In genomic region chr19:42217522-42218442, GRCh38 we compare ENCODE assay signal across 8 cellular contexts. TPM values are rescaled to one million over a fixed set of nuclear protein-coding genes. Genes with fewer than 3 reads are reported as not detected.
A peak's percentile ranks its signal among the peaks of the same experiment; 100 is the strongest.
DNase-seq lines count a peak whose midpoint lies in the region; ATAC-seq, FAIRE-seq and TF ChIP-seq lines count a peak whose summit lies in the region.

TSS of gene DEDD2 (minus strand) at chr19:42217677. CDS start at chr19:42217007, 670 bp downstream.

- no peaks in the 10 kb centered on the region for H3K9me3 Mint-ChIP-seq in progenitor cell of endocrine pancreas (ENCODE audit: low read depth)

- peak; percentile 97 for DNase-seq in GM12891 (ENCODE audit: insufficient read length, low spot score)
- DNase-seq in NCI-H146 treated with DMSO at 0.1 percent for 48 hours (lab: John Stamatoyannopoulos, UW; ENCODE audit: unreplicated experiment): peak; percentile 95
- DNase-seq in amniotic epithelial cell (ENCODE audit: low read depth): peak; percentile 89
- DNase-seq in heart right ventricle: peak; percentile 96 to 99
- peak; percentile 99 for DNase-seq in progenitor cell of endocrine pancreas (ENCODE audit: low spot score, unreplicated experiment)
- DNase-seq in ureter (ENCODE audit: low spot score): peak; percentile 99

- peak within 1 kb of the TSS; percentile 70 to 97 (median 78) for H3K4me3 ChIP-seq in heart right ventricle

- WGBS in heart right ventricle, 2 donors: 17 to 19% methylated on average over 56 of the region's 56 CpGs

- H3K36me3 ChIP-seq in heart right ventricle: peaks cover 0 to 30% (median 13%) of the 10 kb centered on the region in 9 donors

- TF ChIP-seq CTCF in heart right ventricle (IDR thresholded peaks at IDR 0.05) (peak in 1 of 9 donors; percentile 10), progenitor cell of endocrine pancreas (IDR thresholded peaks at IDR 0.05; ENCODE audit: unreplicated experiment) (no peak)

- TF ChIP-seq POLR2A in GM12891 (IDR thresholded peaks at IDR 0.05; ENCODE audit: low read depth, low read length): no peak

- H3K36me3 Mint-ChIP-seq in progenitor cell of endocrine pancreas (ENCODE audit: insufficient read depth): peaks cover 9% of the 10 kb centered on the region

- H3K27ac Mint-ChIP-seq in progenitor cell of endocrine pancreas: peak within 1 kb of the TSS; percentile 98

- H3K9me3 ChIP-seq in heart right ventricle: no peaks in the 10 kb centered on the region

- no peaks in the 10 kb centered on the region for H3K27me3 ChIP-seq in heart right ventricle

- H3K4me1 Mint-ChIP-seq in progenitor cell of endocrine pancreas (ENCODE audit: low read depth): peaks cover 34% of the 10 kb centered on the region

- intact Hi-C loops in T-helper 1 cell treated with Interleukin-12 subunit alpha and Interleukin-12 subunit beta and Interleukin-4 antibody, amounts not matched to agents 30 ng/mL and 1 ng/mL, for 36 hours (cut with micrococcal nuclease): loop anchor here (1.0 to 2.0 kb wide), 7 partner anchors 18 to 206 kb away; partner anchors contain the start of genes PAFAH1B3 and PRR19
- intact Hi-C loops in heart right ventricle (cut with DNase I): no loop called here

- peak; percentile 73 for ATAC-seq in HG02870 (IDR thresholded peaks at IDR 0.05; ENCODE audit: unreplicated experiment)
- peak; percentile 82 to 90 (median 86) for ATAC-seq in heart right ventricle

- peak within 1 kb of the TSS; percentile 90 for H3K4me3 Mint-ChIP-seq in progenitor cell of endocrine pancreas (ENCODE audit: low read depth)

- FAIRE-seq in GM12891 (lab: Jason Lieb, UNC): peak; percentile 98

- H3K27ac ChIP-seq in heart right ventricle: peak within 1 kb of the TSS in 9 of 10 donors; percentile 78 to 98 (median 86)

- H3K4me1 ChIP-seq in heart right ventricle: peaks cover 4 to 80% (median 40%) of the 10 kb centered on the region in 9 donors

- no peaks in the 10 kb centered on the region for H3K27me3 Mint-ChIP-seq in progenitor cell of endocrine pancreas

TF ChIP-seq in GM12891, 5 proteins besides CTCF, POLR2A, EP300 and RAD21:
- TF ChIP-seq POLR2AphosphoS5 (IDR thresholded peaks at IDR 0.05; ENCODE audit: low read depth, low read length) (peak; percentile 37; the same call in 1 of the 2 replicates), SPI1 (IDR thresholded peaks at IDR 0.05; ENCODE audit: low read depth, low read length) (peak; percentile 45; the same call in 1 of the 2 replicates), POU2F2 (IDR thresholded peaks at IDR 0.05; ENCODE audit: low read depth, low read length) (no peak), TAF1 (IDR thresholded peaks at IDR 0.05; ENCODE audit: low read depth, low read length) (no peak; the same call in 1 of the 2 replicates), PAX5 (IDR thresholded peaks at IDR 0.05; ENCODE audit: insufficient read depth, low read length, severe bottlenecking) (no peak)
TF ChIP-seq in GM12891: peak in this region for 2.

RNA-seq across cellular contexts. Expression of gene DEDD2, which starts in this region (rescaled TPM):
- 14.7 TPM for polyA plus RNA-seq in GM12891 (2012; ENCODE audit: low read depth, missing spikeins)
- 47.7 and 48.8 TPM in 2 replicates for total RNA-seq in T-helper 1 cell treated with Interleukin-12 subunit alpha and Interleukin-12 subunit beta and Interleukin-4 antibody, amounts not matched to agents 30 ng/mL and 1 ng/mL, for 36 hours
- 10 to 100 TPM in 9 of 10 donors, 1 to 10 TPM in 1; 9.8 to 20.5 (median 12.2) TPM for total RNA-seq in heart right ventricle
- 10 to 100 TPM; 12.9 to 15.2 TPM for polyA plus RNA-seq in heart right ventricle
- 35.7 and 38.3 TPM in 2 replicates for total RNA-seq in progenitor cell of endocrine pancreas
- total RNA-seq in ureter: 24.7 TPM

Comparison
In these comparisons a context has a peak if more than half of its experiments do, and no peak if none do; other contexts are left out.
1. Peak in every context shown above with its lines: DNase-seq, ATAC-seq, H3K4me3 ChIP-seq and H3K27ac ChIP-seq.